Comparison of ENCODE assay signal across 27 cellular contexts in the genomic region with DNA sequence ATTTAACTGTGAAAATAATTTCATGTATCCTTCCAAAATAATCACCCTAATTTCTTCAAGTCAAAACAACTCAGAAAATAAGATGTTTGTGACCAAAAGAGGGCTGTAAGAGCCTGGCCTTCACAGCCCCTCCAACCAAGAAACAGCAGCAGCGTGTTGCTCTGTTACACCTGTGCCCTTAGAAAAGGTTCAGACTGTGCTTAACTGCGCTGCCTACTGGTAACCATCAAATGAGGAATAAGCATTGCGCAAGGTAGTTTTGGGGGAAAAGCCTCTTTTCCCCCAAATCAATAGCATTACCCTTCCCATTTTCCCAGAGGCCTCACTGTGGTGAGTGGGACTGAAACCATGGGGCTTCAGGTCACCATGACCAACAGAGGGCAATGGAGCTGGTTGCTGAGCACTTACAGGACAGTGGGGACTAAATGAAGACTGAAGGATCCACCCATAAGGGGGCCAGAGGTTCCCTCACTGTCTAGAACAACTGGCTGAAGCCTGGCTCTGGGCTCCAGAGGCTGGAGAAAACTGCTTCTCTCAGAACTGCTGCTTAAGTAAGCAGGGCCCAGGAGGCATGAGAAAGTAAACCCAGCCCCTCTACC.
"Had no signal": no experiment of that assay in that cellular context is flagged by ENCODE, and none has a peak within 500 bp of the region (broad histone marks: within the 10 kb centered on the region; RNA-seq: fewer than 3 reads in every experiment).

No MANE protein-coding gene starts in this region.

- H3K27ac ChIP-seq: colonic mucosa, esophagus muscularis mucosa, neutrophil, parathyroid adenoma, suprapubic skin, transverse colon, upper lobe of right lung, uterus had no signal

- H3K4me2 ChIP-seq: smooth muscle cell had no signal

- H3K9me3 ChIP-seq: colonic mucosa, esophagus muscularis mucosa, mucosa of descending colon, neutrophil, suprapubic skin, transverse colon, upper lobe of right lung, uterus had no signal

- H3K36me3 ChIP-seq: colonic mucosa, esophagus muscularis mucosa, neutrophil, suprapubic skin, transverse colon, upper lobe of right lung, uterus had no signal

- H3K79me2 ChIP-seq: parathyroid adenoma had no signal

- FAIRE-seq: endothelial cell of umbilical vein, frontal cortex had no signal

- H3K27me3 ChIP-seq: colonic mucosa, esophagus muscularis mucosa, neutrophil, suprapubic skin, transverse colon, upper lobe of right lung, uterus had no signal

- H2AFZ ChIP-seq: parathyroid adenoma had no signal

- H3K9ac ChIP-seq: parathyroid adenoma had no signal

- H3K4me3 ChIP-seq: colonic mucosa, esophagus muscularis mucosa, lung, mucosa of descending colon, smooth muscle cell, suprapubic skin, transverse colon, upper lobe of right lung, uterus had no signal

- ATAC-seq: left lobe of liver; mucosa of descending colon; natural killer cell treated with Interleukin-12 subunit alpha and Interleukin-12 subunit beta and Interleukin-15 and Interleukin-18, amount 100 ng/mL, for 72 hours; sciatic nerve; stimulated activated naive CD8-positive, alpha-beta T cell treated with anti-CD3 and anti-CD28 coated beads, Interleukin-15, amount 100 ng/mL, for 72 hours; upper lobe of right lung had no signal

- DNase-seq: colonic mucosa; effector CD8-positive, alpha-beta T cell; hypothalamus; immature natural killer cell; islet precursor cell; mucosa of descending colon; naive B cell; stimulated activated CD4-positive, alpha-beta T cell treated with anti-CD3 and anti-CD28 coated beads, Interleukin-12 subunit alpha, Interleukin-12 subunit beta, amount 100 ng/mL, for 4 hours; stimulated activated CD4-positive, alpha-beta T cell treated with anti-CD3 and anti-CD28 coated beads, Interleukin-1b, Interleukin-23, amount 100 ng/mL, for 48 hours; stimulated activated CD4-positive, alpha-beta T cell treated with anti-CD3 and anti-CD28 coated beads, Interleukin-4, amount 100 ng/mL, for 1 hour; stimulated activated CD8-positive, alpha-beta memory T cell treated with anti-CD3 and anti-CD28 coated beads, Interleukin-4, amount 100 ng/mL, for 48 hours; stimulated activated naive CD4-positive, alpha-beta T cell; stimulated activated naive CD8-positive, alpha-beta T cell treated with anti-CD3 and anti-CD28 coated beads, Interleukin-15, amount 100 ng/mL, for 72 hours; transverse colon; upper lobe of right lung; uterus had no signal

- H3K4me1 ChIP-seq: colonic mucosa, suprapubic skin, transverse colon, upper lobe of right lung, uterus had no signal
